ENCODE assay signal across 7 cellular contexts in genomic region chr19:48966541-48967345, GRCh38. TPM values are rescaled to one million over a fixed set of nuclear protein-coding genes. Genes with fewer than 3 reads are reported as not detected.
A peak's percentile ranks its signal among the peaks of the same experiment; 100 is the strongest.
DNase-seq lines count a peak whose midpoint lies in the region; ATAC-seq and TF ChIP-seq lines count a peak whose summit lies in the region.

No MANE protein-coding gene starts in this region.

- H3K4me3 ChIP-seq in HCT116 (replicated peaks in 1 of 2; ENCODE audit: low read depth in 1 of 2, low read length in 2 of 2) = peak overlapping the region; percentile 73 to 84
- H3K4me3 ChIP-seq in epithelial cell of esophagus (ENCODE audit: low read length) = peak overlapping the region; percentile 86
- H3K4me3 ChIP-seq in trophoblast cell (ENCODE audit: low read depth, low read length) = no peak overlapping the region

- RAD21 ChIA-PET in HCT116 (lab: Charles Lee; ENCODE audit: low non-redundant PET in 1 of 2, low total read pairs in 2 of 2, uncharacterized antibody in 2 of 2, unreplicated experiment in 2 of 2) = interaction anchor here in 1 of 2 experiments (0.7 kb wide), 1 partner anchor 32 kb away, joined by 3 read pairs; no protein-coding TSS in a partner anchor

- H3K27me3 ChIP-seq in HCT116 (ENCODE audit: insufficient read depth, low read length) = no peaks in the 10 kb centered on the region
- H3K27me3 ChIP-seq in trophoblast cell (ENCODE audit: insufficient read depth, low read length) = no peaks in the 10 kb centered on the region

- H3K4ac ChIP-seq in trophoblast cell (ENCODE audit: low read depth, low read length) = peak overlapping the region; percentile 21

- POLR2A ChIA-PET in HCT116 (lab: Charles Lee) = interaction anchor here (0.8 to 2.4 kb wide), 12 partner anchors 9 to 124 kb away, joined by 3 to 9 read pairs (median 3); partner anchors contain the start of genes GYS1, NUCB1, PPP1R15A and RUVBL2

- peaks cover 16% of the 10 kb centered on the region for H3K79me2 ChIP-seq in HCT116 (ENCODE audit: insufficient read depth, low read length)
- H3K79me2 ChIP-seq in trophoblast cell (ENCODE audit: control insufficient read depth, insufficient read depth, low read length, poor library complexity) = peaks cover 16% of the 10 kb centered on the region

- peak overlapping the region; percentile 75 for H3K27ac ChIP-seq in HCT116 (ENCODE audit: low read depth, low read length)
- H3K27ac ChIP-seq in trophoblast cell (ENCODE audit: low read depth, low read length) = peak overlapping the region; percentile 12

- H4K12ac ChIP-seq in trophoblast cell (ENCODE audit: low read depth, low read length) = no peak overlapping the region

- no peak overlapping the region for H3K14ac ChIP-seq in trophoblast cell (ENCODE audit: low read length)

- no peak overlapping the region for H4K91ac ChIP-seq in trophoblast cell (ENCODE audit: low read depth, low read length)

- no peak for TF ChIP-seq POLR2A in HCT116 (IDR thresholded peaks at IDR 0.05; ENCODE audit: borderline replicate concordance, extremely low read depth, insufficient read depth, insufficient read length)

- H3K9me2 ChIP-seq in HCT116 (ENCODE audit: insufficient read depth) = no peaks in the 10 kb centered on the region

- intact Hi-C loops in HCT116 (cut with micrococcal nuclease) = loop anchor here (5.0 kb wide), 1 partner anchor 94 kb away; the partner anchor contains the start of gene PPP1R15A

- H2BK5ac ChIP-seq in trophoblast cell (ENCODE audit: low read depth, low read length, poor library complexity) = no peak overlapping the region

- H2AFZ ChIP-seq in HCT116 (ENCODE audit: low read depth, low read length, poor library complexity, severe bottlenecking) (no peak overlapping the region), trophoblast cell (ENCODE audit: insufficient read depth, low read length, poor library complexity) (no peak overlapping the region)

- no peak overlapping the region for H4K8ac ChIP-seq in trophoblast cell (ENCODE audit: low read depth, low read length)

- H3K9ac ChIP-seq in HCT116 (ENCODE audit: low read length) (peak overlapping the region; percentile 78), trophoblast cell (ENCODE audit: low read length) (no peak overlapping the region)

- no TSS peak for BruUV-seq in HCT116 (replicated peaks; lab: Mats Ljungman, UMichigan)

- H3K79me1 ChIP-seq in trophoblast cell (ENCODE audit: low read length) = peaks cover 31% of the 10 kb centered on the region

- no peak for TF ChIP-seq CTCF in HCT116 (IDR thresholded peaks at IDR 0.05 in 2 of 3, conservative IDR thresholded peaks at IDR 0.05 in 1 of 3; ENCODE audit: borderline replicate concordance in 1 of 3, insufficient read depth in 1 of 3, low read depth in 2 of 3, low read length in 2 of 3)
- no peak for TF ChIP-seq CTCF in epithelial cell of esophagus (IDR thresholded peaks at IDR 0.05; ENCODE audit: insufficient read depth, low read depth, low read length, missing control alignments)

- H3K4me1 ChIP-seq in HCT116 (ENCODE audit: control insufficient read depth in 1 of 2, insufficient read depth in 2 of 2, low read length in 2 of 2) (peaks cover 27 to 54% of the 10 kb centered on the region in 2 experiments), trophoblast cell (ENCODE audit: control insufficient read depth in 1 of 2, insufficient read depth in 2 of 2, low read length in 2 of 2) (peaks cover 25 to 28% of the 10 kb centered on the region in 2 experiments)

- no peak overlapping the region for H3K18ac ChIP-seq in trophoblast cell (ENCODE audit: low read length)

- no peaks in the 10 kb centered on the region for H3K9me3 ChIP-seq in HCT116 (ENCODE audit: control insufficient read depth in 1 of 2, insufficient read depth in 1 of 2, low read depth in 1 of 2, low read length in 2 of 2)
- no peaks in the 10 kb centered on the region for H3K9me3 ChIP-seq in trophoblast cell (ENCODE audit: insufficient read depth, low read depth, low read length)

- peaks cover 9% of the 10 kb centered on the region; the same call in 1 of the 2 replicates for H4K20me1 ChIP-seq in HCT116 (ENCODE audit: insufficient read depth)

- CTCF ChIA-PET in HCT116 (lab: Charles Lee) = interaction anchor here (0.6 to 1.3 kb wide), 3 partner anchors 124 to 179 kb away, joined by 3 to 4 read pairs (median 3); no protein-coding TSS in a partner anchor

- ATAC-seq in HCT116 = no peak
- ATAC-seq in GM18502 (IDR thresholded peaks at IDR 0.05; ENCODE audit: poor library complexity, unreplicated experiment) = no peak
- no peak for ATAC-seq in GM21529 (IDR thresholded peaks at IDR 0.05; ENCODE audit: unreplicated experiment)

- H2BK120ac ChIP-seq in trophoblast cell (ENCODE audit: insufficient read depth, low read length, poor library complexity) = no peak overlapping the region

- TF ChIP-seq RAD21 in HCT116 (IDR thresholded peaks at IDR 0.05; ENCODE audit: low read depth) = no peak

- no peak overlapping the region for H3K23ac ChIP-seq in trophoblast cell (ENCODE audit: low read length)

- H2AK5ac ChIP-seq in trophoblast cell (ENCODE audit: low read length) = no peak overlapping the region

- no peak overlapping the region for H2BK12ac ChIP-seq in trophoblast cell (ENCODE audit: low read length)

- H3K4me2 ChIP-seq in HCT116 (ENCODE audit: low read length) (peak overlapping the region; percentile 83), trophoblast cell (ENCODE audit: low read length) (peak overlapping the region; percentile 82)

- H3K36me3 ChIP-seq in HCT116 (ENCODE audit: control insufficient read depth in 1 of 2, insufficient read depth in 2 of 2, low read length in 2 of 2) (peaks cover 3 to 26% of the 10 kb centered on the region in 2 experiments; a peak in 3 of 4 replicates), trophoblast cell (ENCODE audit: control insufficient read depth in 1 of 2, insufficient read depth in 2 of 2, low read length in 2 of 2) (peaks cover 38 to 40% of the 10 kb centered on the region in 2 experiments)

- no CpG with 5 or more reads among the region's 10 CpGs for WGBS in trophoblast cell (ENCODE audit: extremely low coverage, insufficient coverage, insufficient read length)

- no peak for DNase-seq in HCT116 (ENCODE audit: low read depth, low spot score)
- peak; percentile 70 for DNase-seq in RKO (ENCODE audit: low spot score)
- no peak for DNase-seq in epithelial cell of esophagus (ENCODE audit: low read depth)
- DNase-seq in trophoblast cell = no peak
- no peak for DNase-seq in retina

TF ChIP-seq in HCT116, 20 proteins besides CTCF, POLR2A, EP300 and RAD21:
- TF ChIP-seq SP1 (IDR thresholded peaks at IDR 0.05; ENCODE audit: low read depth) (peak; percentile 19; the same call in 1 of the 2 replicates), CBX3 (IDR thresholded peaks at IDR 0.05; ENCODE audit: low read depth) (no peak), POLR2AphosphoS5 (IDR thresholded peaks at IDR 0.05; ENCODE audit: low read depth, low read length) (peak; percentile 57; the same call in 1 of the 2 replicates), YY1 (IDR thresholded peaks at IDR 0.05; ENCODE audit: extremely low read depth, insufficient replicate concordance, low read depth, low read length) (no peak), JUND (IDR thresholded peaks at IDR 0.05) (peak; percentile 2; the same call in 1 of the 2 replicates)
TF ChIP-seq in HCT116: peak in this region for 3.

RNA-seq across cellular contexts. Expression of gene FTL, which starts 1.6 kb away (rescaled TPM):
- total RNA-seq in HCT116 (2021; ENCODE audit: unreplicated experiment) = 1,885 TPM
- polyA plus RNA-seq in HCT116 (2012) = 2,308 and 2,337 TPM in 2 replicates
- 3,699 and 3,930 TPM in 2 replicates for polyA plus RNA-seq in trophoblast cell (2013)

RNA-seq across cellular contexts. Expression of gene BAX, which starts 12.1 kb away (rescaled TPM):
- 96.4 TPM for total RNA-seq in HCT116 (2021; ENCODE audit: unreplicated experiment)
- 65.4 and 68.6 TPM in 2 replicates for polyA plus RNA-seq in HCT116 (2012)
- 92.3 and 93.5 TPM in 2 replicates for polyA plus RNA-seq in trophoblast cell (2013)

RNA-seq across cellular contexts. Expression of gene GYS1, which starts 26.4 kb away (rescaled TPM):
- 50.7 TPM for total RNA-seq in HCT116 (2021; ENCODE audit: unreplicated experiment)
- polyA plus RNA-seq in HCT116 (2012) = 43.9 and 57.3 TPM in 2 replicates
- 64.3 and 68.6 TPM in 2 replicates for polyA plus RNA-seq in trophoblast cell (2013)

RNA-seq across cellular contexts. Expression of gene RUVBL2, which starts 26.9 kb away (rescaled TPM):
- total RNA-seq in HCT116 (2021; ENCODE audit: unreplicated experiment) = 270 TPM
- 410 and 435 TPM in 2 replicates for polyA plus RNA-seq in HCT116 (2012)
- 58.0 and 58.6 TPM in 2 replicates for polyA plus RNA-seq in trophoblast cell (2013)

RNA-seq across cellular contexts. Expression of gene DHDH, which starts 33.2 kb away (rescaled TPM):
- 8.6 TPM for total RNA-seq in HCT116 (2021; ENCODE audit: unreplicated experiment)
- 20.0 and 20.6 TPM in 2 replicates for polyA plus RNA-seq in HCT116 (2012)
- 0.18 and 0.23 TPM in 2 replicates for polyA plus RNA-seq in trophoblast cell (2013)
